Comparison of ENCODE assay signal across 14 cellular contexts in the genomic region with DNA sequence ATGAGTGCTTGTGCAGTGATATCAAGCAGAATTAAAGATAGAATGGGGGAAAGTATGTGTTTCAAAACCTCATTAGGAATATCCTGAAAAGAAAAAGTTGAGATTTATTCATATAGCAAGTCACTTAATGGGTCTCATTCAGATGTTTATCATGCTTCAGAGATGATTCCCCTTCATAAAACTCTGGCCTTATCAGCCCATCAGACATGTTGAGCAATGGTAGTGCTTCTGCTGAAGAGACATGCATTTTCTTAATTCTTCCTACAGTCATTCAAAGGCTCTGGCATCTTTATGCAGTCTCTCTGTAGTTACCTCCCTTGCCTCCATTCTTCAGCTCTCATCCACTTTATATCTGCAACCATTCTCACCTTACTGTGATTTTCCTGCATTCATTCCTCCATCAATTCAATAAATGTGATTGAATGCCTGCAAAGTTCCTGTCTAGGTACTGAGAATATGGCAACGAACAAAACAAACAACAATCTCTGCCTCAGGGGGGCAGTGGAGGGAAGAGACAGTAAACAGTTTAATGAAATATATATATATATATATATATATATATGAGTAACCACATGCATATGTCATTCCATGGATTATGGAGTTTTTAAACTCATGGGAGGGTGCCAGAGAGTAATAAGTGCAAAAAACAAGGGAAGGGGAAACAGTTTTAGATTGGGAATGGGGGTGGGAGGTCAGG.
A peak's percentile ranks its signal among the peaks of the same experiment; 100 is the strongest.
DNase-seq lines count a peak whose midpoint lies in the region; ATAC-seq and TF ChIP-seq lines count a peak whose summit lies in the region.
"Had no signal": no experiment of that assay in that cellular context is flagged by ENCODE, and none has a peak within 500 bp of the region (broad histone marks: within the 10 kb centered on the region; RNA-seq: fewer than 3 reads in every experiment).

No MANE protein-coding gene starts in this region.

- H4K20me1 ChIP-seq in GM23338 (replicated peaks; ENCODE audit: insufficient read depth) (no peaks in the 10 kb centered on the region), fibroblast of lung (ENCODE audit: control insufficient read depth, extremely low read depth, insufficient read depth, low read length) (no peaks in the 10 kb centered on the region)

- H3K9me2 ChIP-seq in GM23338 (ENCODE audit: insufficient read depth): peaks cover 6% of the 10 kb centered on the region; the same call in 1 of the 2 replicates

- DNase-seq in A172 (ENCODE audit: low spot score) (peak; percentile 10), GM23338 (ENCODE audit: low spot score) (peak; percentile 5), RPMI7951 (ENCODE audit: low read depth) (peak; percentile 14), fibroblast of lung (ENCODE audit: low read depth in 2 of 2) (peak; percentile 28 to 62), pons (ENCODE audit: low spot score) (no peak), ACHN (no peak)
- no peak for DNase-seq in activated T-cell treated with anti-CD3 and anti-CD28 coated beads, Interleukin-2, amount 50 U/mL, for 1 hour
- DNase-seq: BE2C, cortex of kidney, upper lobe of right lung had no signal

- H3K9me3 ChIP-seq in fibroblast of lung (ENCODE audit: control insufficient read depth, insufficient read depth, low read depth, low read length): no peaks in the 10 kb centered on the region
- H3K9me3 ChIP-seq: BE2C, gastroesophageal sphincter, prostate gland, upper lobe of right lung had no signal

- no peaks in the 10 kb centered on the region for H3F3A ChIP-seq in GM23338 (replicated peaks; ENCODE audit: low read depth)

- no peak overlapping the region for H3K4me3 Mint-ChIP-seq in GM23338

- H3K9me3 Mint-ChIP-seq in GM23338: no peaks in the 10 kb centered on the region

- peak in 1 of 2 experiments; percentile 23; a peak in 2 of 4 replicates for TF ChIP-seq CTCF in GM23338 (conservative IDR thresholded peaks at IDR 0.05; ENCODE audit: low read depth in 2 of 2)
- peak in 1 of 2 donors; percentile 11 for TF ChIP-seq CTCF in fibroblast of lung (conservative IDR thresholded peaks at IDR 0.05 in 1 of 2, IDR thresholded peaks at IDR 0.05 in 1 of 2; ENCODE audit: low read depth in 1 of 2, low read length in 2 of 2)

- H3K4me2 ChIP-seq in GM23338: no peak overlapping the region
- H3K4me2 ChIP-seq in fibroblast of lung (ENCODE audit: extremely low read depth, insufficient read depth, low read length): no peak overlapping the region

- in situ Hi-C loops in ACHN (cut with HindIII; ENCODE audit: low pct_ligation_motif_present, low pct_unique_long_range_greater_than_20kb, low sequenced_read_pairs): no loop called here

- H3K4me1 ChIP-seq in GM23338 (ENCODE audit: insufficient read depth) (peaks cover 11% of the 10 kb centered on the region; the same call in 1 of the 2 replicates), fibroblast of lung (ENCODE audit: control insufficient read depth, extremely low read depth, insufficient read depth, low read length) (no peaks in the 10 kb centered on the region)
- H3K4me1 ChIP-seq: BE2C, gastroesophageal sphincter, prostate gland, upper lobe of right lung had no signal

- no peak overlapping the region for H2AFZ ChIP-seq in GM23338
- H2AFZ ChIP-seq in fibroblast of lung (ENCODE audit: low read length): no peak overlapping the region

- H3K27ac ChIP-seq in GM23338 (ENCODE audit: low read depth): no peak overlapping the region
- H3K27ac ChIP-seq in fibroblast of lung (ENCODE audit: insufficient read depth, low read length): no peak overlapping the region
- H3K27ac ChIP-seq: gastroesophageal sphincter, prostate gland, upper lobe of right lung had no signal

- H3K36me3 Mint-ChIP-seq in GM23338 (ENCODE audit: low read depth): no peaks in the 10 kb centered on the region

- ATAC-seq in GM23338 (no peak), GM21390 (IDR thresholded peaks at IDR 0.05; ENCODE audit: unreplicated experiment) (no peak)
- ATAC-seq: activated CD4-positive, CD25-positive, alpha-beta regulatory T cell treated with anti-CD3 and anti-CD28 coated beads, Interleukin-2, amount 50 U/mL, for 24 hours; gastroesophageal sphincter had no signal

- H3K4me1 Mint-ChIP-seq in GM23338: peaks cover 10% of the 10 kb centered on the region

- H3K36me3 ChIP-seq in GM23338 (ENCODE audit: insufficient read depth) (no peaks in the 10 kb centered on the region), fibroblast of lung (ENCODE audit: control insufficient read depth, insufficient read depth, low read length) (no peaks in the 10 kb centered on the region)
- H3K36me3 ChIP-seq: BE2C, gastroesophageal sphincter, prostate gland, upper lobe of right lung had no signal

- no peaks in the 10 kb centered on the region for H3K79me2 ChIP-seq in GM23338 (replicated peaks; ENCODE audit: insufficient read depth)
- no peaks in the 10 kb centered on the region for H3K79me2 ChIP-seq in fibroblast of lung (ENCODE audit: control insufficient read depth, insufficient read depth, low read length)

- H3K4me3 ChIP-seq in GM23338 (no peak overlapping the region), fibroblast of lung (replicated peaks in 1 of 4; ENCODE audit: control extremely low read depth in 1 of 4, insufficient read depth in 1 of 4, low read depth in 3 of 4, low read length in 4 of 4) (no peak overlapping the region)
- H3K4me3 ChIP-seq: gastroesophageal sphincter, prostate gland, upper lobe of right lung had no signal

- no peaks in the 10 kb centered on the region for H3K27me3 ChIP-seq in GM23338 (ENCODE audit: insufficient read depth)
- H3K27me3 ChIP-seq in fibroblast of lung (ENCODE audit: control insufficient read depth, insufficient read depth, low read length): no peaks in the 10 kb centered on the region
- H3K27me3 ChIP-seq: BE2C, gastroesophageal sphincter, upper lobe of right lung had no signal

- H3K27me3 Mint-ChIP-seq in GM23338 (ENCODE audit: insufficient read depth, low read depth, poor library complexity): peaks cover 2% of the 10 kb centered on the region

- no peak overlapping the region for H3K27ac Mint-ChIP-seq in GM23338

- no peak overlapping the region for H3K9ac ChIP-seq in fibroblast of lung (ENCODE audit: insufficient read depth, low read length)

TF ChIP-seq in GM23338, 12 proteins besides CTCF, POLR2A, EP300 and RAD21 (continues in another document):
- TF ChIP-seq, protein P1, sequence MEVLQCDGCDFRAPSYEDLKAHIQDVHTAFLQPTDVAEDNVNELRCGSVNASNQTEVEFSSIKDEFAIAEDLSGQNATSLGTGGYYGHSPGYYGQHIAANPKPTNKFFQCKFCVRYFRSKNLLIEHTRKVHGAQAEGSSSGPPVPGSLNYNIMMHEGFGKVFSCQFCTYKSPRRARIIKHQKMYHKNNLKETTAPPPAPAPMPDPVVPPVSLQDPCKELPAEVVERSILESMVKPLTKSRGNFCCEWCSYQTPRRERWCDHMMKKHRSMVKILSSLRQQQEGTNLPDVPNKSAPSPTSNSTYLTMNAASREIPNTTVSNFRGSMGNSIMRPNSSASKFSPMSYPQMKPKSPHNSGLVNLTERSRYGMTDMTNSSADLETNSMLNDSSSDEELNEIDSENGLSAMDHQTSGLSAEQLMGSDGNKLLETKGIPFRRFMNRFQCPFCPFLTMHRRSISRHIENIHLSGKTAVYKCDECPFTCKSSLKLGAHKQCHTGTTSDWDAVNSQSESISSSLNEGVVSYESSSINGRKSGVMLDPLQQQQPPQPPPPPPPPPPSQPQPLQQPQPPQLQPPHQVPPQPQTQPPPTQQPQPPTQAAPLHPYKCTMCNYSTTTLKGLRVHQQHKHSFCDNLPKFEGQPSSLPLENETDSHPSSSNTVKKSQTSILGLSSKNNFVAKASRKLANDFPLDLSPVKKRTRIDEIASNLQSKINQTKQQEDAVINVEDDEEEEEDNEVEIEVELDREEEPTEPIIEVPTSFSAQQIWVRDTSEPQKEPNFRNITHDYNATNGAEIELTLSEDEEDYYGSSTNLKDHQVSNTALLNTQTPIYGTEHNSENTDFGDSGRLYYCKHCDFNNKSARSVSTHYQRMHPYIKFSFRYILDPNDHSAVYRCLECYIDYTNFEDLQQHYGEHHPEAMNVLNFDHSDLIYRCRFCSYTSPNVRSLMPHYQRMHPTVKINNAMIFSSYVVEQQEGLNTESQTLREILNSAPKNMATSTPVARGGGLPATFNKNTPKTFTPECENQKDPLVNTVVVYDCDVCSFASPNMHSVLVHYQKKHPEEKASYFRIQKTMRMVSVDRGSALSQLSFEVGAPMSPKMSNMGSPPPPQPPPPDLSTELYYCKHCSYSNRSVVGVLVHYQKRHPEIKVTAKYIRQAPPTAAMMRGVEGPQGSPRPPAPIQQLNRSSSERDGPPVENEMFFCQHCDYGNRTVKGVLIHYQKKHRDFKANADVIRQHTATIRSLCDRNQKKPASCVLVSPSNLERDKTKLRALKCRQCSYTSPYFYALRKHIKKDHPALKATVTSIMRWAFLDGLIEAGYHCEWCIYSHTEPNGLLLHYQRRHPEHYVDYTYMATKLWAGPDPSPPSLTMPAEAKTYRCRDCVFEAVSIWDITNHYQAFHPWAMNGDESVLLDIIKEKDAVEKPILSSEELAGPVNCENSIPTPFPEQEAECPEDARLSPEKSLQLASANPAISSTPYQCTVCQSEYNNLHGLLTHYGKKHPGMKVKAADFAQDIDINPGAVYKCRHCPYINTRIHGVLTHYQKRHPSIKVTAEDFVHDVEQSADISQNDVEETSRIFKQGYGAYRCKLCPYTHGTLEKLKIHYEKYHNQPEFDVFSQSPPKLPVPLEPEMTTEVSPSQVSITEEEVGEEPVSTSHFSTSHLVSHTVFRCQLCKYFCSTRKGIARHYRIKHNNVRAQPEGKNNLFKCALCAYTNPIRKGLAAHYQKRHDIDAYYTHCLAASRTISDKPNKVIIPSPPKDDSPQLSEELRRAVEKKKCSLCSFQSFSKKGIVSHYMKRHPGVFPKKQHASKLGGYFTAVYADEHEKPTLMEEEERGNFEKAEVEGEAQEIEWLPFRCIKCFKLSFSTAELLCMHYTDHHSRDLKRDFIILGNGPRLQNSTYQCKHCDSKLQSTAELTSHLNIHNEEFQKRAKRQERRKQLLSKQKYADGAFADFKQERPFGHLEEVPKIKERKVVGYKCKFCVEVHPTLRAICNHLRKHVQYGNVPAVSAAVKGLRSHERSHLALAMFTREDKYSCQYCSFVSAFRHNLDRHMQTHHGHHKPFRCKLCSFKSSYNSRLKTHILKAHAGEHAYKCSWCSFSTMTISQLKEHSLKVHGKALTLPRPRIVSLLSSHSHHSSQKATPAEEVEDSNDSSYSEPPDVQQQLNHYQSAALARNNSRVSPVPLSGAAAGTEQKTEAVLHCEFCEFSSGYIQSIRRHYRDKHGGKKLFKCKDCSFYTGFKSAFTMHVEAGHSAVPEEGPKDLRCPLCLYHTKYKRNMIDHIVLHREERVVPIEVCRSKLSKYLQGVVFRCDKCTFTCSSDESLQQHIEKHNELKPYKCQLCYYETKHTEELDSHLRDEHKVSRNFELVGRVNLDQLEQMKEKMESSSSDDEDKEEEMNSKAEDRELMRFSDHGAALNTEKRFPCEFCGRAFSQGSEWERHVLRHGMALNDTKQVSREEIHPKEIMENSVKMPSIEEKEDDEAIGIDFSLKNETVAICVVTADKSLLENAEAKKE (CRISPR knock-in tag; IDR thresholded peaks at IDR 0.05): no peak
- TF ChIP-seq POLR2AphosphoS5 (IDR thresholded peaks at IDR 0.05; ENCODE audit: low read depth) (no peak), NANOG (IDR thresholded peaks at IDR 0.05; ENCODE audit: borderline replicate concordance) (no peak), EZH2phosphoT487 (IDR thresholded peaks at IDR 0.05; ENCODE audit: unreplicated experiment) (no peak)

Comparison
In these comparisons a context has a peak if more than half of its experiments do, and no peak if none do; other contexts are left out.
1. DNase-seq: peak in A172 (single experiment), GM23338 (single experiment), RPMI7951 (single experiment) and fibroblast of lung (2 of 2); none in pons (single experiment), activated T-cell treated with anti-CD3 and anti-CD28 coated beads, Interleukin-2, amount 50 U/mL, for 1 hour (single experiment) and ACHN (single experiment).